ENCODE assay signal across 15 cellular contexts in the genomic region with DNA sequence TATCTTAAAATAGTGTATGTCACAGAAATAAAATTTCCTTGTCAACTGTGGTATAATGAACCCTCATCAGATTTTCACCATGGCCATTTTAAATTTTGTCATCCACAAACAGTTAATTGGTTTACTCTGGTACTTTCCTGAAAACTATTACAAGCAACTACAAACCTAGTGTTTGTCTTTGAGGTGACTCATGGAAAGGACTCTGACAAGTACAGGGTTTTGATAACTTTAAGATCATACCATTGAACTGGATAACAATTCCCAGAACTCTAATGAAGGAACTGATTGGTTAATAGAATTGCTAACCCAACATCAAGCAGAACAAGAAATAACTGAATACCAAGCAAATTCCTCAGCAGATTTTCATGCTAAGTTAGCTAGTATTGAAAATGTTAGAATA.
DNase-seq lines count a peak whose midpoint lies in the region; ATAC-seq and TF ChIP-seq lines count a peak whose summit lies in the region.
"Had no signal": no experiment of that assay in that cellular context is flagged by ENCODE, and none has a peak within 500 bp of the region (broad histone marks: within the 10 kb centered on the region; RNA-seq: fewer than 3 reads in every experiment).

No MANE protein-coding gene starts in this region.

- CTCF ChIA-PET in MCF 10A (lab: Yijun Ruan, JAX), result interaction anchor here (0.7 kb wide), 1 partner anchor 21 kb away, joined by 4 read pairs; no protein-coding TSS in a partner anchor

- H3K36me3 Mint-ChIP-seq in MCF 10A (ENCODE audit: insufficient read depth, unreplicated experiment), result no peaks in the 10 kb centered on the region
- H3K36me3 Mint-ChIP-seq: CD4-positive, CD25-positive, alpha-beta regulatory T cell; IgD-negative memory B cell had no signal

- H3K4me3 Mint-ChIP-seq in MCF 10A (ENCODE audit: unreplicated experiment), result no peak overlapping the region
- H3K4me3 Mint-ChIP-seq: CD4-positive, CD25-positive, alpha-beta regulatory T cell; IgD-negative memory B cell had no signal

- TF ChIP-seq CTCF in MCF 10A (IDR thresholded peaks at IDR 0.05; ENCODE audit: unreplicated experiment) (no peak), breast epithelium (IDR thresholded peaks at IDR 0.05) (no peak), fibroblast of mammary gland (conservative IDR thresholded peaks at IDR 0.05; ENCODE audit: control insufficient read depth, insufficient read depth, low read depth, low read length) (no peak), lung (IDR thresholded peaks at IDR 0.05; ENCODE audit: control extremely low read depth, extremely low read depth) (no peak)

- intact Hi-C loops in MCF 10A (cut with micrococcal nuclease), result no loop called here
- intact Hi-C loops in breast epithelium (cut with DNase I; ENCODE audit: low total_unique reads), result no loop called here

- DNase-seq in MCF 10A (ENCODE audit: unreplicated experiment), result peak; percentile 13
- no peak for DNase-seq in breast epithelium (ENCODE audit: low spot score in 2 of 2)
- DNase-seq in fibroblast of mammary gland (ENCODE audit: low read depth), result peak; percentile 8
- DNase-seq in lung (ENCODE audit: low spot score), result no peak
- no peak for DNase-seq in OCI-M2 (lab: John Stamatoyannopoulos, UW; ENCODE audit: unreplicated experiment)
- DNase-seq in HK-2 (ENCODE audit: unreplicated experiment), result no peak
- DNase-seq: ACHN; CD4-positive, CD25-positive, alpha-beta regulatory T cell; DMS79; GM23248; H7 had no signal

- H3K36me3 ChIP-seq in breast epithelium, result no peaks in the 10 kb centered on the region
- H3K36me3 ChIP-seq in lung (ENCODE audit: control insufficient read depth in 2 of 2, insufficient read depth in 2 of 2, low read length in 2 of 2), result no peaks in the 10 kb centered on the region
- H3K36me3 ChIP-seq: BLaER1 treated with 17β-estradiol and CSF1 and Interleukin-3, amounts not matched to agents 10 nM and 100 nM had no signal

- H3K27ac ChIP-seq in breast epithelium (no peak overlapping the region), lung (ENCODE audit: low read depth in 1 of 2, low read length in 1 of 2) (no peak overlapping the region)
- H3K27ac ChIP-seq: BLaER1 treated with 17β-estradiol and CSF1 and Interleukin-3, amounts not matched to agents 10 nM and 100 nM; GM23248 had no signal

- no peaks in the 10 kb centered on the region for H3K27me3 ChIP-seq in breast epithelium
- no peaks in the 10 kb centered on the region for H3K27me3 ChIP-seq in lung (ENCODE audit: control insufficient read depth, insufficient read depth)
- H3K27me3 ChIP-seq: BLaER1 treated with 17β-estradiol and CSF1 and Interleukin-3, amounts not matched to agents 10 nM and 100 nM had no signal

- BruUV-seq in MCF 10A (replicated peaks; lab: Mats Ljungman, UMichigan), result no TSS peak

- no peaks in the 10 kb centered on the region for H3K9me3 ChIP-seq in breast epithelium
- H3K9me3 ChIP-seq in lung (ENCODE audit: control insufficient read depth in 2 of 2, insufficient read depth in 1 of 2, low read length in 1 of 2), result peaks cover 0 to 9% of the 10 kb centered on the region in 2 donors

- POLR2A ChIA-PET in MCF 10A (lab: Yijun Ruan, JAX), result no interaction called here

- no peak overlapping the region for H3K27ac Mint-ChIP-seq in MCF 10A (ENCODE audit: low read depth, unreplicated experiment)
- H3K27ac Mint-ChIP-seq: CD4-positive, CD25-positive, alpha-beta regulatory T cell; IgD-negative memory B cell had no signal

- H3K4me1 Mint-ChIP-seq in MCF 10A (ENCODE audit: insufficient read depth, unreplicated experiment), result peaks cover 13% of the 10 kb centered on the region
- H3K4me1 Mint-ChIP-seq: CD4-positive, CD25-positive, alpha-beta regulatory T cell; IgD-negative memory B cell had no signal

- ATAC-seq in lung (ENCODE audit: insufficient read depth, low FRiP score), result peak; percentile 62
- no peak for ATAC-seq in HG03196 (IDR thresholded peaks at IDR 0.05; ENCODE audit: unreplicated experiment)
- ATAC-seq: GM12878 had no signal

- no peak for TF ChIP-seq POLR2A in breast epithelium (IDR thresholded peaks at IDR 0.05)

- H3K4me3 ChIP-seq in breast epithelium, result no peak overlapping the region
- H3K4me3 ChIP-seq in fibroblast of mammary gland (ENCODE audit: control insufficient read depth, low read depth, low read length), result no peak overlapping the region
- H3K4me3 ChIP-seq in lung, result no peak overlapping the region
- H3K4me3 ChIP-seq: BLaER1 treated with 17β-estradiol and CSF1 and Interleukin-3, amounts not matched to agents 10 nM and 100 nM; GM12878; GM23248 had no signal

- no peaks in the 10 kb centered on the region for H3K9me3 Mint-ChIP-seq in MCF 10A (ENCODE audit: unreplicated experiment)

- no peaks in the 10 kb centered on the region for H3K4me1 ChIP-seq in breast epithelium
- no peaks in the 10 kb centered on the region for H3K4me1 ChIP-seq in lung (ENCODE audit: control insufficient read depth in 2 of 2, insufficient read depth in 2 of 2, low read length in 2 of 2)

- no peaks in the 10 kb centered on the region for H3K27me3 Mint-ChIP-seq in MCF 10A (ENCODE audit: insufficient read depth, unreplicated experiment)
- H3K27me3 Mint-ChIP-seq: IgD-negative memory B cell had no signal

Comparison
In these comparisons a context has a peak if more than half of its experiments do, and no peak if none do; other contexts are left out.
1. DNase-seq: peak in MCF 10A (single experiment) and fibroblast of mammary gland (single experiment); none in breast epithelium (0 of 2), lung (single experiment), OCI-M2 (single experiment) and HK-2 (single experiment).